ENCODE assay signal across 1 cellular context in the genomic region with DNA sequence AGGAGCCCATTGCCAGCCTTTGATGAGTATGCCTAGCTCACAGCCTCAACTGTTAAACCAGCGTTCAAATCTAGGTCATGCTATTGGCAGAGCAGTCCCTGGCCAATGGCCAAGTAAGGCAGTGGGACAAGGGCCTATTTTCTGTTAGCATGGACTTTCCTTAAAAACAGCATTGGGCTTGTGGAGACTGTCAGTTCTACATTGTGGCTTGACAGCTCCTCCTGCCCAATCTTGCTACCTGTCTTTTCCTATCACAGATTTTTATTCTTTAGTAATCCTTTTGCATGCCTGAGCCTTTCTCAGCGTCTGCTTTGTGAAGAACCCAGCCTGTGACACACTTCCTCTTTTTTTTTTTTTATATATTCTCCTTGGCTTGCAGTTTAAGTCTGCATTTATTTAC.
TF ChIP-seq lines count a peak whose summit lies in the region.

No MANE protein-coding gene starts in this region.

TF ChIP-seq in SK-N-SH, 30 proteins besides CTCF, POLR2A, EP300 and RAD21 (continued from another document):
- TF ChIP-seq RFX5 (IDR thresholded peaks at IDR 0.05; ENCODE audit: low read length) (no peak), TEAD4 (IDR thresholded peaks at IDR 0.05; ENCODE audit: borderline replicate concordance, insufficient read depth) (no peak), FOSL2 (IDR thresholded peaks at IDR 0.05; ENCODE audit: borderline replicate concordance, low read depth) (no peak)
- TF ChIP-seq, protein P1, sequence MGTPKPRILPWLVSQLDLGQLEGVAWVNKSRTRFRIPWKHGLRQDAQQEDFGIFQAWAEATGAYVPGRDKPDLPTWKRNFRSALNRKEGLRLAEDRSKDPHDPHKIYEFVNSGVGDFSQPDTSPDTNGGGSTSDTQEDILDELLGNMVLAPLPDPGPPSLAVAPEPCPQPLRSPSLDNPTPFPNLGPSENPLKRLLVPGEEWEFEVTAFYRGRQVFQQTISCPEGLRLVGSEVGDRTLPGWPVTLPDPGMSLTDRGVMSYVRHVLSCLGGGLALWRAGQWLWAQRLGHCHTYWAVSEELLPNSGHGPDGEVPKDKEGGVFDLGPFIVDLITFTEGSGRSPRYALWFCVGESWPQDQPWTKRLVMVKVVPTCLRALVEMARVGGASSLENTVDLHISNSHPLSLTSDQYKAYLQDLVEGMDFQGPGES (IDR thresholded peaks at IDR 0.05; ENCODE audit: low read depth, low read length): no peak
TF ChIP-seq in SK-N-SH: peak in this region for 0.
